ENCODE assay signal across 1 cellular context in the genomic region with DNA sequence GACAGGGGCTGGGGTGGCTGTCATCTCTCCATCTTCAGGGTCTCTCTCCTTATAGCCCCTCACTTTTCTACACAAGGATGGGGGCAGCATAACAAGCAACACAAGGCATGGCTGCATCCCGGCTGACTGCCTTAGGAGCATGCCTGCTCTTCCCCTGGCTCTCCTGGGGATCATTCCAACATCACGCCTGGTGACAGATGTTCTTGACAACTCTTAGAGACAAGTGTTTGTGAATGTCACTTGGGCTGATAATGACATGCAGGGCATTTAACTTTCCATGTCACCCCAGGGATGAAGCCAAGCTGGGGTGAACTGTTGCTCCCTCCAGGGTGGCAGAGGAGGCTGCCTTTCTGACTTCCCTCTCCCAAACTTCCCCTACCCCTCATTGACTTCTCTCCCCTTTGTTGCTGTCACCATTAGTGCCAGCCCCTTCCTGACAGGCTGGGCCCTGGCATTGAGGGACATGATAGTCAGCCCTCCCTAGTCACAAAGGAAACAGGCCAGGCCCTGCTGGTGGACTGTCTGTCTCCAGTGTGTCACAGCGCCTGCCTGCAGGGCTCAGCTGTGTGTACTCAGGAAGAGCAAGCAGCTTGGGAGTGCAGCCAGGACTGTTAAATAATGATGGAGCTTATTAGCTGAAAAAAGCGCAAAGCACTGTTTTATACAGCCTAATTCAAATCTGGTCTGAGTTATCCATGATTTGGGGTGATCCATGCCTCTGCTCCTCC.
TF ChIP-seq lines count a peak whose summit lies in the region.

No MANE protein-coding gene starts in this region.

TF ChIP-seq in H1, 55 proteins besides CTCF, POLR2A, EP300 and RAD21:
- TF ChIP-seq RBBP5 (IDR thresholded peaks at IDR 0.05; ENCODE audit: borderline replicate concordance, low read depth, low read length) (no peak), MAFK (IDR thresholded peaks at IDR 0.05; ENCODE audit: low read depth, low read length) (no peak), HDAC6 (IDR thresholded peaks at IDR 0.05; ENCODE audit: low read depth, low read length) (no peak), CTBP2 (IDR thresholded peaks at IDR 0.05; ENCODE audit: borderline replicate concordance, insufficient read depth, insufficient read length, low read length) (no peak), JUN (IDR thresholded peaks at IDR 0.05; ENCODE audit: low read depth, low read length) (no peak), BCL11A (IDR thresholded peaks at IDR 0.05; ENCODE audit: low read depth in 2 of 2, low read length in 2 of 2) (no peak), HDAC2 (IDR thresholded peaks at IDR 0.05; ENCODE audit: borderline replicate concordance in 1 of 2, low read depth in 2 of 2, low read length in 2 of 2) (no peak), SIRT6 (IDR thresholded peaks at IDR 0.05; ENCODE audit: low read length) (no peak), NANOG (IDR thresholded peaks at IDR 0.05; ENCODE audit: insufficient read depth, low read depth, low read length, poor library complexity, severe bottlenecking) (no peak), SRF (IDR thresholded peaks at IDR 0.05; ENCODE audit: low read depth, low read length) (no peak), SAP30 (IDR thresholded peaks at IDR 0.05; ENCODE audit: insufficient read depth, insufficient replicate concordance, low read length) (no peak), KDM4A (IDR thresholded peaks at IDR 0.05; ENCODE audit: low read depth, low read length, severe bottlenecking) (no peak), YY1 (IDR thresholded peaks at IDR 0.05; ENCODE audit: low read depth, low read length) (no peak), NRF1 (IDR thresholded peaks at IDR 0.05; ENCODE audit: low read depth, low read length) (no peak), CHD1 (IDR thresholded peaks at IDR 0.05; ENCODE audit: low read depth, low read length) (no peak), CREB1 (IDR thresholded peaks at IDR 0.05) (no peak), SIN3A (conservative IDR thresholded peaks at IDR 0.05 in 1 of 2, IDR thresholded peaks at IDR 0.05 in 1 of 2; ENCODE audit: low read depth in 1 of 2, low read length in 2 of 2) (no peak), TAF1 (IDR thresholded peaks at IDR 0.05; ENCODE audit: low read depth, low read length) (no peak)
TF ChIP-seq in H1: peak in this region for 0.
